In genomic region chr12:53361638-53362037, GRCh38 we compare ENCODE assay signal across 2 cellular contexts. TPM values are rescaled to one million over a fixed set of nuclear protein-coding genes. Genes with fewer than 3 reads are reported as not detected.
"Had no signal": no experiment of that assay in that cellular context is flagged by ENCODE, and none has a peak within 500 bp of the region (broad histone marks: within the 10 kb centered on the region; RNA-seq: fewer than 3 reads in every experiment).

No MANE protein-coding gene starts in this region.

RNA-seq across cellular contexts. Expression of gene SP7, which starts 25.5 kb away (rescaled TPM):
- polyA plus RNA-seq: stomach, urinary bladder had no signal
